ENCODE assay signal across 30 cellular contexts in genomic region chr14:60304509-60304908, GRCh38. TPM values are rescaled to one million over a fixed set of nuclear protein-coding genes. Genes with fewer than 3 reads are reported as not detected.
DNase-seq lines count a peak whose midpoint lies in the region; ATAC-seq and TF ChIP-seq lines count a peak whose summit lies in the region.
"Had no signal": no experiment of that assay in that cellular context is flagged by ENCODE, and none has a peak within 500 bp of the region (broad histone marks: within the 10 kb centered on the region; RNA-seq: fewer than 3 reads in every experiment).

No MANE protein-coding gene starts in this region.

- H3K4me2 ChIP-seq in trophoblast cell (ENCODE audit: low read length), result no peak overlapping the region
- H3K4me2 ChIP-seq: GM23338 had no signal

- no peak overlapping the region for H4K8ac ChIP-seq in trophoblast cell (ENCODE audit: low read depth, low read length)

- no peak overlapping the region for H2BK12ac ChIP-seq in trophoblast cell (ENCODE audit: low read length)

- H2BK120ac ChIP-seq in trophoblast cell (ENCODE audit: insufficient read depth, low read length, poor library complexity), result no peak overlapping the region

- no peak overlapping the region for H4K91ac ChIP-seq in trophoblast cell (ENCODE audit: low read depth, low read length)

- H3K4ac ChIP-seq in trophoblast cell (ENCODE audit: low read depth, low read length), result no peak overlapping the region

- no peak for TF ChIP-seq CTCF in cardiac muscle cell (IDR thresholded peaks at IDR 0.05; ENCODE audit: low read depth, low read length)

- H3K4me1 ChIP-seq in cardiac muscle cell (ENCODE audit: low read depth) (peaks cover 32% of the 10 kb centered on the region), trophoblast cell (ENCODE audit: control insufficient read depth in 1 of 2, insufficient read depth in 2 of 2, low read length in 2 of 2) (no peaks in the 10 kb centered on the region)
- H3K4me1 ChIP-seq: upper lobe of left lung had no signal

- DNase-seq in DMS53 (lab: John Stamatoyannopoulos, UW), result peak; percentile 22
- DNase-seq in DMS53 treated with DMSO at 0.1 percent for 48 hours (lab: John Stamatoyannopoulos, UW; ENCODE audit: unreplicated experiment), result no peak
- DNase-seq in cardiac muscle cell (ENCODE audit: low read depth in 1 of 2, low spot score in 1 of 2), result no peak
- peak; percentile 12 for DNase-seq in left kidney (ENCODE audit: low read depth, low spot score)
- peak; percentile 54 for DNase-seq in renal cortical epithelial cell (ENCODE audit: low read depth)
- DNase-seq in trophoblast cell, result no peak
- DNase-seq in midbrain (lab: John Stamatoyannopoulos, UW), result no peak
- DNase-seq: 8988T; activated CD4-positive, alpha-beta T cell treated with anti-CD3 and anti-CD28 coated beads, Interleukin-2, amount 10 ng/mL, durations not matched to agents 24 days and 14 days; activated gamma-delta T cell; activated T-cell treated with anti-CD3 and anti-CD28 coated beads, Interleukin-2, amount 50 U/mL, for 4 hours; dermis blood vessel endothelial cell; endodermal cell; KG1; kidney glomerular epithelial cell; mesenchymal stem cell; NCI-H1092 treated with DMSO at 0.1 percent for 48 hours; NCI-H1694 treated with DMSO at 0.1 percent for 48 hours; NCI-H2171 treated with DMSO at 0.1 percent for 48 hours; NCI-H510A treated with DMSO at 0.1 percent for 48 hours; OCI-M1; substantia nigra; T-helper 1 cell had no signal

- H3K27me3 ChIP-seq in cardiac muscle cell, result no peaks in the 10 kb centered on the region
- no peaks in the 10 kb centered on the region for H3K27me3 ChIP-seq in trophoblast cell (ENCODE audit: insufficient read depth, low read length)
- H3K27me3 ChIP-seq: upper lobe of left lung had no signal

- ATAC-seq in GM21723 (IDR thresholded peaks at IDR 0.05; ENCODE audit: unreplicated experiment), result no peak
- ATAC-seq: activated T-cell treated with anti-CD3 and anti-CD28 coated beads, Interleukin-2, amount 50 U/mL, for 4 hours; GM23338; stimulated activated memory B cell treated with anti-CD40 and anti-IgM and Interleukin-4, amounts not matched to agents 10 μg/mL and 1 μg/mL and 100 μg/mL, for 72 hours; WTC11 had no signal

- H3K23ac ChIP-seq in trophoblast cell (ENCODE audit: low read length), result no peak overlapping the region

- no peak overlapping the region for H2BK5ac ChIP-seq in trophoblast cell (ENCODE audit: low read depth, low read length, poor library complexity)

- H3K18ac ChIP-seq in trophoblast cell (ENCODE audit: low read length), result no peak overlapping the region

- H3K9ac ChIP-seq in trophoblast cell (ENCODE audit: low read length), result no peak overlapping the region

- H3K79me2 ChIP-seq in trophoblast cell (ENCODE audit: control insufficient read depth, insufficient read depth, low read length, poor library complexity), result no peaks in the 10 kb centered on the region

- no peak overlapping the region for H4K12ac ChIP-seq in trophoblast cell (ENCODE audit: low read depth, low read length)

- no peak overlapping the region for H2AFZ ChIP-seq in trophoblast cell (ENCODE audit: insufficient read depth, low read length, poor library complexity)
- H2AFZ ChIP-seq: GM23338 had no signal

- no peaks in the 10 kb centered on the region for H3K36me3 ChIP-seq in cardiac muscle cell
- H3K36me3 ChIP-seq in trophoblast cell (ENCODE audit: control insufficient read depth in 1 of 2, insufficient read depth in 2 of 2, low read length in 2 of 2), result no peaks in the 10 kb centered on the region
- H3K36me3 ChIP-seq: upper lobe of left lung had no signal

- no peak overlapping the region for H3K14ac ChIP-seq in trophoblast cell (ENCODE audit: low read length)

- H3K4me3 ChIP-seq in cardiac muscle cell (no peak overlapping the region), trophoblast cell (ENCODE audit: low read depth, low read length) (no peak overlapping the region)
- H3K4me3 ChIP-seq: GM23338, SK-N-MC, upper lobe of left lung had no signal

- no peak overlapping the region for H2AK5ac ChIP-seq in trophoblast cell (ENCODE audit: low read length)

- no CpG with 5 or more reads among the region's 7 CpGs for WGBS in trophoblast cell (ENCODE audit: extremely low coverage, insufficient coverage, insufficient read length)

- no peaks in the 10 kb centered on the region for H3K79me1 ChIP-seq in trophoblast cell (ENCODE audit: low read length)

- H3K27ac ChIP-seq in cardiac muscle cell (peak overlapping the region; percentile 62), trophoblast cell (ENCODE audit: low read depth, low read length) (no peak overlapping the region)
- H3K27ac ChIP-seq: C4-2B, SK-N-MC, upper lobe of left lung had no signal

- H3K9me3 ChIP-seq in cardiac muscle cell (ENCODE audit: low read depth), result no peaks in the 10 kb centered on the region
- H3K9me3 ChIP-seq in trophoblast cell (ENCODE audit: insufficient read depth, low read depth, low read length), result peaks cover 2% of the 10 kb centered on the region
- H3K9me3 ChIP-seq: upper lobe of left lung had no signal

RNA-seq across cellular contexts. Expression of gene PPM1A, which starts 55.5 kb away (rescaled TPM):
- total RNA-seq in cardiac muscle cell (19.6 and 20.8 TPM in 2 replicates), renal cortical epithelial cell (22.4 and 94.5 TPM in 2 replicates)
- polyA plus RNA-seq in cardiac muscle cell, result 22.3 and 24.1 TPM in 2 replicates
- polyA plus RNA-seq in trophoblast cell (2013), result 26.0 and 27.2 TPM in 2 replicates

Comparison
In these comparisons a context has a peak if more than half of its experiments do, and no peak if none do; other contexts are left out.
1. DNase-seq: peak in DMS53 (single experiment), left kidney (single experiment) and renal cortical epithelial cell (single experiment); none in DMS53 treated with DMSO at 0.1 percent for 48 hours (single experiment), cardiac muscle cell (0 of 2), trophoblast cell (0 of 2) and midbrain (single experiment).